In the genomic region with DNA sequence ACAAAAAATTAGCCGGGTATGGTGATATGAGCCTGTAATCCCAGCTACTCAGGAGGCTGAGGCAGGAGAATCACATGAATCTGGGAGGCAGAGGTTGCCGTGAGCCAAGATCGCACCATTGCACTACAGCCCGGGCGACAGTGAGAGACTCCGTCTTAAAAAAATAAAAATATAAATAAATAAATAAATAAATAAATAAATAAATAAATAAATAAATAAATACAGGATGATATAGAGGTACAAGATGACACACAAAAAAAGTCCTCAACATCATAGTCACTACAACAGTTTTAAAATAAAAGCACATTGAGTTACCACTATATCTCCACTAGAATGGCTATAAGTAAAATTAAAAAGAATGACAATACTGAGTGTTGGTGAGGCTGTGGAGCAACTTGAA, we compare ENCODE assay signal across 28 cellular contexts.
"Had no signal": no experiment of that assay in that cellular context is flagged by ENCODE, and none has a peak within 500 bp of the region (broad histone marks: within the 10 kb centered on the region; RNA-seq: fewer than 3 reads in every experiment).

No MANE protein-coding gene starts in this region.

- H3K9me3 ChIP-seq: colonic mucosa, esophagus muscularis mucosa, esophagus squamous epithelium, gastrocnemius medialis, gastroesophageal sphincter had no signal

- H3K27ac ChIP-seq: colonic mucosa, coronary artery, dorsolateral prefrontal cortex, epithelial cell of prostate, esophagus muscularis mucosa, esophagus squamous epithelium, foreskin keratinocyte, gastrocnemius medialis, gastroesophageal sphincter, heart left ventricle, heart right ventricle had no signal

- H3K4me3 ChIP-seq: colonic mucosa, coronary artery, dorsolateral prefrontal cortex, esophagus muscularis mucosa, esophagus squamous epithelium, gastrocnemius medialis, gastroesophageal sphincter, heart left ventricle, heart right ventricle had no signal

- ATAC-seq: effector memory CD8-positive, alpha-beta T cell; esophagus mucosa; foreskin keratinocyte; gastrocnemius medialis; gastroesophageal sphincter; heart left ventricle; heart right ventricle had no signal

- H3K36me3 ChIP-seq: colonic mucosa had no signal

- FAIRE-seq: colon, endometrium, endothelial cell of umbilical vein, frontal cortex had no signal

- H3K4me1 ChIP-seq: colonic mucosa, esophagus muscularis mucosa, esophagus squamous epithelium, foreskin keratinocyte, gastrocnemius medialis, gastroesophageal sphincter, heart left ventricle, heart right ventricle had no signal

- DNase-seq: colonic mucosa; cortex of kidney; dermis blood vessel endothelial cell; dorsolateral prefrontal cortex; effector CD4-positive, alpha-beta T cell; effector CD8-positive, alpha-beta T cell; effector memory CD4-positive, alpha-beta T cell; effector memory CD8-positive, alpha-beta T cell; endodermal cell; erythroblast; esophagus squamous epithelium; foreskin fibroblast; foreskin keratinocyte; foreskin melanocyte; gastrocnemius medialis; glutamatergic neuron; head of caudate nucleus; heart left ventricle; heart right ventricle had no signal
